In the genomic region with DNA sequence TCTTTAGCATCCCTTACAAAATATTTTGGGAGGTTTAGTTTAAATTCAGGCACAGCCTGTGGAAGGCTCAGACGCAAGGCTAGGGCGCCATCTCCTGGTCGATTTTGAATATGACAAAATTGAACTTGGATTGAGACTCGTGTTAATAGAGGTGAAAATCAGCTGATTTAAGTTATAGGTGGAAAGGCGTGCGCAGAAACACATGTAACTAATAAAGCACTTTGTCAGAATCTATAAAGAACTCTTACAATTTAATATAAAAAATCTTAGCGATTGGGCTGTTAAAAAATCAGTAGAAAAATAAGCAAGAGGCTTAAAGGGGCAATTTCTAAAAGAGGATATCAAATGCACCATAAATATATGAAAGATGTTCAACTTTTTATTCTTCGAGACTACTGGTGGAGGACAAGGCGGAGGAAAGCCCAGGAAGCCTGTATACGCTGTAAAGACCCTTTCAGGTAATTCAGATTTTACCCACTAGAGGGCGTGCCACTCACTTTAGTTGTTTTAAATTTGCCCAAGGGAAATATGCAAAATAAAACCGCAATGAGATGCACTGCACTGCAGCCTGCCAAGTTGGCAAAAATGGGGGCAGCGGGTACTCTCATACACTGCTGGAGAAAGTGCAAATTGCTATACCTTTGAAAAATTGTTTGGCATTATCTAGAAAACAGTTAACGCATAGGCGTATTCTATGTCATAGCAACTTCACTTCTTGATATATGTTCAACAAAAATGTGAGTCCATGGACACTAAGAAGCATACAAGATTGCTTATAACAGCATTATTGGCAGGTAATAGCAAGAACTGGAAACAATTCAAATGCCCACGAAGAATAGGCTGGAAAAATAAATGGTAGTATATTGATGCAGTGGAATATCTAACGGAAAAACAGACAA, we compare ENCODE assay signal across 8 cellular contexts.
DNase-seq lines count a peak whose midpoint lies in the region; ATAC-seq, FAIRE-seq and TF ChIP-seq lines count a peak whose summit lies in the region.

No MANE protein-coding gene starts in this region.

- H3K27ac ChIP-seq in adrenal gland (peak overlapping the region; percentile 1 to 84 (median 49)), aorta (ENCODE audit: low read depth in 1 of 2, low read length in 2 of 2) (no peak overlapping the region)

- H3K36me3 ChIP-seq in adrenal gland (replicated peaks in 1 of 2) (no peaks in the 10 kb centered on the region), aorta (ENCODE audit: control insufficient read depth in 1 of 2, insufficient read depth in 2 of 2, low read length in 1 of 2) (no peaks in the 10 kb centered on the region)

- H3K27me3 ChIP-seq in adrenal gland (no peaks in the 10 kb centered on the region), aorta (ENCODE audit: control insufficient read depth in 1 of 2, insufficient read depth in 2 of 2, low read length in 1 of 2) (no peaks in the 10 kb centered on the region)

- WGBS in adrenal gland, 4 donors, result 0 to 1% (median 1%) methylated on average over 17 of the region's 17 CpGs
- 0 to 1% methylated on average over 17 of the region's 17 CpGs for WGBS in aorta, 2 donors

- intact Hi-C loops in adrenal gland (cut with DNase I) (loop anchor here in 1 of 2 donors (2.0 kb wide), 2 partner anchors 27 to 155 kb away; no protein-coding TSS in a partner anchor), left cardiac atrium (cut with DNase I) (loop anchor here (1.0 to 10.0 kb wide), 4 partner anchors 28 to 296 kb away; no protein-coding TSS in a partner anchor), aorta (cut with DNase I) (loop anchor here (2.0 to 5.0 kb wide), 4 partner anchors 151 to 295 kb away; no protein-coding TSS in a partner anchor)

- H3K9me3 ChIP-seq in adrenal gland (replicated peaks in 1 of 3) (no peaks in the 10 kb centered on the region), aorta (ENCODE audit: control insufficient read depth, low read length) (no peaks in the 10 kb centered on the region)

- TF ChIP-seq POLR2A in adrenal gland (IDR thresholded peaks at IDR 0.05), result no peak

- DNase-seq in NCI-H1092 (lab: John Stamatoyannopoulos, UW) (peak; percentile 82), SW480 (ENCODE audit: low spot score) (peak; percentile 75), adrenal gland (peak; percentile 69 to 92 (median 86)), left cardiac atrium (peak; percentile 54), putamen (ENCODE audit: low spot score) (peak; percentile 90), aorta (peak; percentile 66 to 79)

- H3K4me3 ChIP-seq in adrenal gland (peak overlapping the region in 3 of 4 donors; percentile 5 to 43 (median 15)), aorta (ENCODE audit: low read length in 2 of 2) (peak overlapping the region; percentile 55 to 79)

- peak; percentile 66 to 89 (median 80) for TF ChIP-seq CTCF in adrenal gland (IDR thresholded peaks at IDR 0.05)

- peak; percentile 72 for FAIRE-seq in G401.6 (lab: Jason Lieb, UNC)

- ATAC-seq in HG02588 (IDR thresholded peaks at IDR 0.05; ENCODE audit: unreplicated experiment) (peak; percentile 47), left cardiac atrium (peak; percentile 74 to 77), aorta (ENCODE audit: low FRiP score) (peak; percentile 94)

- peaks cover 3 to 10% of the 10 kb centered on the region in 2 donors for H3K4me1 ChIP-seq in adrenal gland (replicated peaks in 1 of 2)
- H3K4me1 ChIP-seq in aorta (ENCODE audit: control insufficient read depth in 1 of 2, insufficient read depth in 2 of 2, low read length in 2 of 2), result no peaks in the 10 kb centered on the region

Comparison
In these comparisons a context has a peak if more than half of its experiments do, and no peak if none do; other contexts are left out.
1. H3K27ac ChIP-seq: peak in adrenal gland (5 of 5); none in aorta (0 of 2).
2. Peak in every context shown above with its lines, with median percentiles within 50 percentile points of each other: ATAC-seq and DNase-seq.